In the genomic region with DNA sequence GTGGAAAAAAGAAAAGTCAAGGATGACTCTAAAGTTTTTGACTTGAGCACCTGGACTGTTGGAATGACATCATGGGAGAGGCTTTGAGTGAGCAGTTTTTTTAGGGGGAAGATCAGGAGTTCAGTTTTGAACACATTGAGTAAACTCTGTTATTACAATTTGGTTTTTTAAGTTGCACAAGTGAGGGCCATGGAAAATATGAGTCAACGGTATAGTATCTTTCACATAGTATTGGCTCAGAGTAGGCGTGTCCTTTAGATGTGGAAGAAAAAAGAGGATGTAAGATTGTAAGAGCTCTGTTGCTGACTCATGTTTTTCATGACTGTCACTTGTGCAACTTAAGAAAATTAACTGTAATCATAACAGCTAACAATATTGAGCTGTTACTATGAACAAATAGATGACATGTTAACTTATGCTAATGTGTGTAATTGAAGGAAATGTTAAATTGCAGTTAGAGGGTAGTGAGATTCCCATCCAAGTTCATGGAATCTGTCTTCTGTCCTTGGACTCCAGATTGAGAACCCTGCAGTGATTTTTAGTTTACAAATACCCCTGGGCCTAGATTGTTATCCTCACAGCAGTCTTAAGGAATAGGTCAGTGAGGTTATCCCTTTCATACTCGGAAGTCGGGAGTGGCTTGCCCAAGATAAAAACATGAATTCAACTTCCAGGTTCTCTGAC, we compare ENCODE assay signal across 8 cellular contexts. TPM values are rescaled to one million over a fixed set of nuclear protein-coding genes. Genes with fewer than 3 reads are reported as not detected.
DNase-seq lines count a peak whose midpoint lies in the region; ATAC-seq and TF ChIP-seq lines count a peak whose summit lies in the region.

No MANE protein-coding gene starts in this region.

- no peaks in the 10 kb centered on the region for H3K9me3 ChIP-seq in spleen
- no peaks in the 10 kb centered on the region for H3K9me3 ChIP-seq in thyroid gland

- WGBS in spleen, 5 donors, result 18 to 43% (median 39%) methylated on average over 4 of the region's 4 CpGs
- WGBS in thyroid gland, 2 donors, result 83 to 87% methylated on average over 4 of the region's 4 CpGs

- peak overlapping the region; percentile 91 for H3K27ac ChIP-seq in foreskin keratinocyte
- H3K27ac ChIP-seq in spleen, result peak overlapping the region in 7 of 8 donors; percentile 75 to 92 (median 84)
- no peak overlapping the region for H3K27ac ChIP-seq in thyroid gland

- H3K9me3 Mint-ChIP-seq in T-cell, result peaks cover 0 to 3% (median 0%) of the 10 kb centered on the region in 3 donors

- intact Hi-C loops in spleen (cut with DNase I; ENCODE audit: low total_unique reads), result no loop called here
- intact Hi-C loops in thyroid gland (cut with DNase I), result no loop called here

- H3K27me3 ChIP-seq in foreskin keratinocyte (no peaks in the 10 kb centered on the region), spleen (replicated peaks in 1 of 7) (no peaks in the 10 kb centered on the region), thyroid gland (no peaks in the 10 kb centered on the region)

- H3K27ac Mint-ChIP-seq in T-cell, result peak overlapping the region; percentile 60 to 68

- H3K4me1 ChIP-seq in foreskin keratinocyte (peaks cover 16% of the 10 kb centered on the region), spleen (peaks cover 0 to 55% (median 32%) of the 10 kb centered on the region in 6 donors), thyroid gland (no peaks in the 10 kb centered on the region)

- H3K4me3 ChIP-seq in spleen (peak overlapping the region in 1 of 8 donors; percentile 48), thyroid gland (replicated peaks in 1 of 3) (no peak overlapping the region)

- POLR2A ChIA-PET in T-cell (lab: Charles Lee), result interaction anchor here in 1 of 2 donors (0.6 to 0.9 kb wide), 2 partner anchors 47 to 194 kb away, joined by 3 read pairs; no protein-coding TSS in a partner anchor

- TF ChIP-seq CTCF in foreskin keratinocyte (conservative IDR thresholded peaks at IDR 0.05), result no peak
- TF ChIP-seq CTCF in spleen (IDR thresholded peaks at IDR 0.05 in 8 of 11, conservative IDR thresholded peaks at IDR 0.05 in 3 of 11), result no peak
- TF ChIP-seq CTCF in thyroid gland (IDR thresholded peaks at IDR 0.05), result no peak

- DNase-seq in GDM1 (lab: John Stamatoyannopoulos, UW), result peak; percentile 67
- DNase-seq in T-cell, result peak in 3 of 34 experiments; percentile 6 to 13 (median 8)
- peak; percentile 99 to 100 for DNase-seq in foreskin keratinocyte
- no peak for DNase-seq in spleen
- DNase-seq in thyroid gland, result no peak
- no peak for DNase-seq in effector CD8-positive, alpha-beta T cell (lab: John Stamatoyannopoulos, UW)

- H3K4me3 Mint-ChIP-seq in T-cell, result no peak overlapping the region

- CTCF ChIA-PET in T-cell (lab: Charles Lee), result no interaction called here

- ATAC-seq in GM19455 (IDR thresholded peaks at IDR 0.05; ENCODE audit: unreplicated experiment) (peak; percentile 94), HG03442 (IDR thresholded peaks at IDR 0.05; ENCODE audit: unreplicated experiment) (peak; percentile 96), T-cell (replicated peaks in 1 of 4) (peak; percentile 77 to 86 (median 82)), foreskin keratinocyte (peak; percentile 98)

- no peaks in the 10 kb centered on the region for H3K36me3 Mint-ChIP-seq in T-cell

- no peaks in the 10 kb centered on the region for H3K36me3 ChIP-seq in spleen
- no peaks in the 10 kb centered on the region for H3K36me3 ChIP-seq in thyroid gland

- no peaks in the 10 kb centered on the region for H3K27me3 Mint-ChIP-seq in T-cell

- peaks cover 37 to 51% (median 39%) of the 10 kb centered on the region in 3 donors for H3K4me1 Mint-ChIP-seq in T-cell

- TF ChIP-seq POLR2A in spleen (IDR thresholded peaks at IDR 0.05) (no peak), thyroid gland (IDR thresholded peaks at IDR 0.05) (no peak)

RNA-seq across cellular contexts. Expression of gene ATP2B1, which starts 48.1 kb away (rescaled TPM):
- total RNA-seq in T-cell, result 100 to 1,000 TPM in 1 of 5 donors, 10 to 100 TPM in 4; 38.3 to 104 (median 44.4) TPM
- 28.0 and 32.5 TPM in 2 replicates for total RNA-seq in foreskin keratinocyte
- 4.5 and 6.6 TPM in 2 replicates for polyA plus RNA-seq in foreskin keratinocyte
- total RNA-seq in spleen, result 100 to 1,000 TPM in 2 of 7 donors, 10 to 100 TPM in 5; 64.2 to 130 (median 82.2) TPM
- polyA plus RNA-seq in spleen, result 10 to 100 TPM; 13.2 to 17.1 (median 14.0) TPM
- 10 to 100 TPM; 34.5 to 66.0 (median 44.4) TPM for total RNA-seq in thyroid gland

Comparison
In these comparisons a context has a peak if more than half of its experiments do, and no peak if none do; other contexts are left out.
1. DNase-seq: peak in GDM1 (single experiment) and foreskin keratinocyte (2 of 2); none in spleen (single experiment), thyroid gland (0 of 2) and effector CD8-positive, alpha-beta T cell (single experiment).
2. H3K27ac ChIP-seq: peak in foreskin keratinocyte (single experiment) and spleen (7 of 8); none in thyroid gland (0 of 3).
3. Peak in every context shown above with its lines, with median percentiles within 50 percentile points of each other: ATAC-seq.